Comparison of ENCODE assay signal across 16 cellular contexts in genomic region chr1:240086726-240087125, GRCh38. TPM values are rescaled to one million over a fixed set of nuclear protein-coding genes. Genes with fewer than 3 reads are reported as not detected.
"Had no signal": no experiment of that assay in that cellular context is flagged by ENCODE, and none has a peak within 500 bp of the region (broad histone marks: within the 10 kb centered on the region; RNA-seq: fewer than 3 reads in every experiment).

No MANE protein-coding gene starts in this region.

- H3K27ac ChIP-seq: breast epithelium had no signal

- H3K36me3 ChIP-seq: breast epithelium had no signal

- H3K9me3 ChIP-seq: breast epithelium had no signal

- H3K4me3 ChIP-seq: breast epithelium had no signal

- ATAC-seq: left lobe of liver; naive thymus-derived CD4-positive, alpha-beta T cell had no signal

- DNase-seq: activated CD4-positive, alpha-beta T cell treated with anti-CD3 and anti-CD28 coated beads, Interleukin-2, amount 50 U/mL, for 1 hour; activated naive CD4-positive, alpha-beta T cell; activated naive CD8-positive, alpha-beta T cell treated with anti-CD3 and anti-CD28 coated beads, Interleukin-2, amount 10 ng/mL, durations not matched to agents 7 days and 5 days; anterior cingulate cortex; cerebellar nuclear complex; islet precursor cell; naive thymus-derived CD4-positive, alpha-beta T cell; stimulated activated CD4-positive, alpha-beta T cell treated with anti-CD3 and anti-CD28 coated beads, Interleukin-15, amount 100 ng/mL, for 24 hours; stimulated activated CD4-positive, alpha-beta T cell treated with anti-CD3 and anti-CD28 coated beads, Interleukin-4, amount 100 ng/mL, for 4 hours; stimulated activated CD8-positive, alpha-beta memory T cell treated with anti-CD3 and anti-CD28 coated beads, Interleukin-4, amount 100 ng/mL, for 48 hours; stimulated activated naive CD4-positive, alpha-beta T cell treated with Interleukin-2 at 50 U/mL for 16 hours; substantia nigra had no signal

- H3K4me1 ChIP-seq: breast epithelium had no signal

RNA-seq across cellular contexts. Expression of gene FMN2, which starts 5.0 kb away (rescaled TPM):
- total RNA-seq: activated CD8-positive, alpha-beta memory T cell treated with anti-CD3 and anti-CD28 coated beads for 36 hours; activated naive CD8-positive, alpha-beta T cell treated with anti-CD3 and anti-CD28 coated beads, Interleukin-2, amount 10 ng/mL, durations not matched to agents 7 days and 5 days; left lobe of liver; mononuclear cell; naive thymus-derived CD4-positive, alpha-beta T cell had no signal
- polyA plus RNA-seq: naive thymus-derived CD4-positive, alpha-beta T cell had no signal
